ENCODE assay signal across 3 cellular contexts in the genomic region with DNA sequence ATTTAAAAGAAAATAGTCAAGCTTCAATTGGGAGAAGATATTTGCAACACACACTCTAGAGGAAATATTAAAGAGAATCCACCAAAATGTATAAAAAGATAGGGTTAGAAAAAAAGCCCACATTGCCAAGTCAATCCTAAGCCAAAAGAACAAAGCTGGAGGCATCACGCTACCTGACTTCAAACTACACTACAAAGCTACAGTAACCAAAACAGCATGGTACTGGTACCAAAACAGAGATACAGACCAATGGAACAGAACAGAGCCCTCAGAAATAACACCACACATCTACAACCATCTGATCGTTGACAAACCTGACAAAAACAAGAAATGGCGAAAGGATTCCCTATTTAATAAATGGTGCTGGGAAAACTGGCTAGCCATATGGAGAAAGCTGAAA. TPM values are rescaled to one million over a fixed set of nuclear protein-coding genes. Genes with fewer than 3 reads are reported as not detected.
"Had no signal": no experiment of that assay in that cellular context is flagged by ENCODE, and none has a peak within 500 bp of the region (broad histone marks: within the 10 kb centered on the region; RNA-seq: fewer than 3 reads in every experiment).

No MANE protein-coding gene starts in this region.

RNA-seq across cellular contexts. Expression of a gene that starts 39.5 kb away (rescaled TPM):
- total RNA-seq: HT1080, IMR-90 had no signal
- polyA plus RNA-seq: IgD-negative memory B cell, IMR-90 had no signal
